20 cellular contexts compared by ENCODE assay signal in the genomic region with DNA sequence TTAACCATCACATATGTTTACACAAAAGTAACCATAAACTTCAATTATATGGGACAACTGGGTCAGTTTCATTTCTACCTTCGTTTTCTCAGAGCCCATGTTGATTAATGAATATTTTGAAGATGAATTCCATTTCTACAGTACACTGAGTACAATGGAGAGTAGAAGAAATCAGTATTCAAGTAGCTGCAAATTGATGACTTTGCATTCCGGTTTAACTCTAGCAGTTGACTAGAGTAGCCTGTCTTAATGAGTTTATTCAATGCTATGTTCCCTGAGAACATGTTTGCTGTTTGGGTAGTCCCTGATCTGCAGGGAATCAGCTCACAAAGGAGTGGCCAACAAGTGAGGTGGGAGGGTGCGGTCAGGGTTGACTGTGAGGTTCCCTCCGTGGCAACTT.
DNase-seq lines count a peak whose midpoint lies in the region; ATAC-seq, FAIRE-seq and TF ChIP-seq lines count a peak whose summit lies in the region.
"Had no signal": no experiment of that assay in that cellular context is flagged by ENCODE, and none has a peak within 500 bp of the region (broad histone marks: within the 10 kb centered on the region; RNA-seq: fewer than 3 reads in every experiment).

No MANE protein-coding gene starts in this region.

- BruUV-seq in IMR-90 (replicated peaks; lab: Mats Ljungman, UMichigan): no TSS peak

- POLR2A ChIA-PET in A549 (lab: Yijun Ruan, JAX) (no interaction called here), IMR-90 (lab: Charles Lee; ENCODE audit: unreplicated experiment) (no interaction called here), H1 (lab: Charles Lee; ENCODE audit: partially characterized antibody) (no interaction called here)

- H3K79me1 ChIP-seq in IMR-90 (ENCODE audit: low read depth in 1 of 2, low read length in 2 of 2) (no peaks in the 10 kb centered on the region), H1 (ENCODE audit: low read depth, low read length) (no peaks in the 10 kb centered on the region)

- H2AK5ac ChIP-seq in IMR-90 (ENCODE audit: low read depth, low read length): no peak overlapping the region
- H2AK5ac ChIP-seq in H1 (ENCODE audit: low read depth, low read length): no peak overlapping the region

- dilution Hi-C loops in IMR-90 (cut with HindIII; ENCODE audit: low sequenced_read_pairs, unreplicated experiment): no loop called here

- no peak for TF ChIP-seq CTCF in A549 (IDR thresholded peaks at IDR 0.05)
- no peak for TF ChIP-seq CTCF in IMR-90 (conservative IDR thresholded peaks at IDR 0.05; ENCODE audit: low read depth, low read length)
- TF ChIP-seq CTCF in H1 (IDR thresholded peaks at IDR 0.05; ENCODE audit: control extremely low read depth in 1 of 3, insufficient read depth in 1 of 3, low read depth in 1 of 3, low read length in 3 of 3): no peak

- CTCF ChIA-PET in A549 (lab: Yijun Ruan, JAX): no interaction called here
- CTCF ChIA-PET in IMR-90 (lab: Yijun Ruan, JAX): no interaction called here
- CTCF ChIA-PET in H1 (lab: Charles Lee; ENCODE audit: partially characterized antibody): interaction anchor here (0.6 to 1.1 kb wide), 2 partner anchors 15 to 151 kb away, joined by 3 read pairs; no protein-coding TSS in a partner anchor

- H3K23me2 ChIP-seq in H1 (ENCODE audit: low read depth, low read length): no peaks in the 10 kb centered on the region

- H4K5ac ChIP-seq in IMR-90 (ENCODE audit: low read depth, low read length) (no peak overlapping the region), H1 (ENCODE audit: insufficient read length, low read depth, low read length) (no peak overlapping the region)

- no peaks in the 10 kb centered on the region for H3K9me3 ChIP-seq in A549
- H3K9me3 ChIP-seq in IMR-90 (ENCODE audit: control insufficient read depth, insufficient read depth, low read length): no peaks in the 10 kb centered on the region
- H3K9me3 ChIP-seq in H1 (ENCODE audit: insufficient read depth in 2 of 2, low read depth in 1 of 2, low read length in 1 of 2): no peaks in the 10 kb centered on the region
- H3K9me3 ChIP-seq: BLaER1 treated with 17β-estradiol and CSF1 and Interleukin-3, amounts not matched to agents 10 nM and 100 nM; Caco-2 had no signal

- no peak overlapping the region for H3K4ac ChIP-seq in IMR-90 (ENCODE audit: low read depth, low read length)
- no peak overlapping the region for H3K4ac ChIP-seq in H1 (replicated peaks; ENCODE audit: insufficient read length, low read depth, low read length)

- H3K4me1 ChIP-seq in A549: no peaks in the 10 kb centered on the region
- H3K4me1 ChIP-seq in IMR-90 (ENCODE audit: control insufficient read depth, insufficient read depth, low read length): no peaks in the 10 kb centered on the region
- H3K4me1 ChIP-seq in H1 (replicated peaks in 1 of 4; ENCODE audit: control insufficient read depth in 3 of 4, insufficient read depth in 4 of 4, low read length in 3 of 4): peaks cover 0 to 2% (median 0%) of the 10 kb centered on the region in 4 experiments; a peak in 2 of 7 replicates
- H3K4me1 ChIP-seq: BLaER1 treated with 17β-estradiol and CSF1 and Interleukin-3, amounts not matched to agents 10 nM and 100 nM had no signal

- H2BK20ac ChIP-seq in IMR-90 (ENCODE audit: low read depth, low read length): no peak overlapping the region
- no peak overlapping the region for H2BK20ac ChIP-seq in H1 (ENCODE audit: low read length)

- no peak overlapping the region for H2AFZ ChIP-seq in IMR-90 (replicated peaks; ENCODE audit: low read length, poor library complexity)
- no peak overlapping the region for H2AFZ ChIP-seq in H1 (ENCODE audit: low read length)

- H2BK5ac ChIP-seq in IMR-90 (ENCODE audit: low read depth, low read length, poor library complexity, severe bottlenecking): no peak overlapping the region
- H2BK5ac ChIP-seq in H1 (ENCODE audit: low read depth, low read length): no peak overlapping the region

- H3K9me1 ChIP-seq in IMR-90 (ENCODE audit: insufficient read depth, low read length): no peaks in the 10 kb centered on the region

- FAIRE-seq in A549 (lab: Jason Lieb, UNC) (no peak), H1 (lab: Jason Lieb, UNC) (no peak)
- FAIRE-seq: A204.1, D721Med, G401.6, GM12891, GM18507 had no signal

- DNase-seq in A549 (ENCODE audit: low read depth in 1 of 2, low spot score in 1 of 2) (no peak), IMR-90 (no peak), H1 (ENCODE audit: low read depth in 1 of 2, low spot score in 2 of 2) (no peak)
- DNase-seq: 8988T; AML-193; Caco-2; Calu3; CD4-positive, alpha-beta T cell; CD8-positive, alpha-beta T cell; DMS79 treated with DMSO at 0.1 percent for 48 hours; GF-D8 had no signal

- H3K18ac ChIP-seq in IMR-90 (ENCODE audit: low read depth, low read length) (no peak overlapping the region), H1 (ENCODE audit: extremely low read depth, low read length) (no peak overlapping the region)

- H3K14ac ChIP-seq in IMR-90 (replicated peaks; ENCODE audit: low read depth, low read length) (no peak overlapping the region), H1 (ENCODE audit: insufficient read length) (no peak overlapping the region)

- no peak overlapping the region for H4K91ac ChIP-seq in IMR-90 (ENCODE audit: insufficient read depth, low read depth, low read length)
- H4K91ac ChIP-seq in H1 (replicated peaks; ENCODE audit: insufficient read length, low read length): no peak overlapping the region

- H2BK120ac ChIP-seq in IMR-90 (ENCODE audit: low read depth, low read length) (no peak overlapping the region), H1 (replicated peaks; ENCODE audit: low read depth, low read length) (peak overlapping the region; percentile 30)

- intact Hi-C loops in IMR-90 (cut with micrococcal nuclease): no loop called here

- no peak overlapping the region for H3K4me2 ChIP-seq in A549
- H3K4me2 ChIP-seq in IMR-90 (ENCODE audit: low read depth, low read length): no peak overlapping the region
- H3K4me2 ChIP-seq in H1 (ENCODE audit: insufficient read depth in 1 of 2, low read depth in 2 of 2, low read length in 2 of 2): no peak overlapping the region
- H3K4me2 ChIP-seq: BLaER1 treated with 17β-estradiol and CSF1 and Interleukin-3, amounts not matched to agents 10 nM and 100 nM had no signal

- H2BK15ac ChIP-seq in IMR-90 (ENCODE audit: low read depth, low read length): no peak overlapping the region
- no peak overlapping the region for H2BK15ac ChIP-seq in H1 (ENCODE audit: low read length)

- WGBS in A549 (ENCODE audit: missing lambda C conversion rate): 65% methylated on average over 4 of the region's 4 CpGs
- WGBS in IMR-90 (ENCODE audit: extremely low coverage in 2 of 2, insufficient read length in 1 of 2), 2 experiments: no CpG with 5 or more reads among the region's 4 CpGs
- 90% methylated on average over 4 of the region's 4 CpGs; no CpG with 5 or more reads in 1 of the 2 experiments for WGBS in H1 (ENCODE audit: extremely low coverage in 1 of 2, insufficient coverage in 1 of 2, insufficient read length in 1 of 2, insufficient replicate concordance in 2 of 2, low coverage in 1 of 2, low lambda C conversion rate in 2 of 2, missing lambda C conversion rate in 1 of 2), 2 experiments

- no peak for TF ChIP-seq EP300 in A549 (IDR thresholded peaks at IDR 0.05)
- TF ChIP-seq EP300 in H1 (IDR thresholded peaks at IDR 0.05; ENCODE audit: borderline replicate concordance in 1 of 2, low read depth in 2 of 2, low read length in 2 of 2): no peak

- H3K27me3 ChIP-seq in IMR-90 (ENCODE audit: control insufficient read depth, insufficient read depth, low read length) (no peaks in the 10 kb centered on the region), H1 (replicated peaks in 1 of 4; ENCODE audit: control insufficient read depth in 3 of 4, extremely low read depth in 1 of 4, insufficient read depth in 3 of 4, low read length in 3 of 4) (no peaks in the 10 kb centered on the region)
- H3K27me3 ChIP-seq: BLaER1 treated with 17β-estradiol and CSF1 and Interleukin-3, amounts not matched to agents 10 nM and 100 nM had no signal

- H3K4me3 ChIP-seq in A549 (no peak overlapping the region), IMR-90 (ENCODE audit: insufficient read depth, low read depth, low read length) (no peak overlapping the region), H1 (ENCODE audit: extremely low read depth in 1 of 4, insufficient read depth in 2 of 4, low read depth in 3 of 4, low read length in 4 of 4) (no peak overlapping the region)
- H3K4me3 ChIP-seq: BLaER1 treated with 17β-estradiol and CSF1 and Interleukin-3, amounts not matched to agents 10 nM and 100 nM had no signal

- no peaks in the 10 kb centered on the region for H3K79me2 ChIP-seq in H1 (ENCODE audit: control insufficient read depth in 1 of 2, insufficient read depth in 2 of 2, low read length in 2 of 2)

- TF ChIP-seq POLR2A in A549 (IDR thresholded peaks at IDR 0.05; ENCODE audit: low read length): no peak
- no peak for TF ChIP-seq POLR2A in IMR-90 (IDR thresholded peaks at IDR 0.05; ENCODE audit: low read depth, low read length)
- no peak for TF ChIP-seq POLR2A in H1 (IDR thresholded peaks at IDR 0.05; ENCODE audit: control extremely low read depth in 1 of 2, low read depth in 2 of 2, low read length in 2 of 2)

- H4K20me1 ChIP-seq in IMR-90 (ENCODE audit: insufficient read depth, low read length): no peaks in the 10 kb centered on the region
- H4K20me1 ChIP-seq in H1 (replicated peaks in 1 of 2; ENCODE audit: control insufficient read depth in 1 of 2, insufficient read depth in 2 of 2, low read length in 2 of 2): no peaks in the 10 kb centered on the region
- H4K20me1 ChIP-seq: BLaER1 treated with 17β-estradiol and CSF1 and Interleukin-3, amounts not matched to agents 10 nM and 100 nM had no signal

- H2BK12ac ChIP-seq in H1 (ENCODE audit: low read depth, low read length): no peak overlapping the region

- no peaks in the 10 kb centered on the region for H3K36me3 ChIP-seq in IMR-90 (ENCODE audit: control insufficient read depth, insufficient read depth, low read length)
- no peaks in the 10 kb centered on the region for H3K36me3 ChIP-seq in H1 (ENCODE audit: control insufficient read depth in 2 of 4, insufficient read depth in 4 of 4, low read length in 3 of 4)
- H3K36me3 ChIP-seq: BLaER1 treated with 17β-estradiol and CSF1 and Interleukin-3, amounts not matched to agents 10 nM and 100 nM had no signal

- in situ Hi-C loops in IMR-90 (cut with MboI; ENCODE audit: low sequenced_read_pairs): no loop called here

- H3K9ac ChIP-seq in IMR-90 (ENCODE audit: low read depth, low read length) (no peak overlapping the region), H1 (replicated peaks in 1 of 4; ENCODE audit: extremely low read depth in 1 of 4, low read depth in 3 of 4, low read length in 3 of 4) (no peak overlapping the region)
- H3K9ac ChIP-seq: BLaER1 treated with 17β-estradiol and CSF1 and Interleukin-3, amounts not matched to agents 10 nM and 100 nM had no signal

- no peak overlapping the region for H2AK9ac ChIP-seq in IMR-90 (replicated peaks; ENCODE audit: low read depth, low read length, poor library complexity)

- H3K23ac ChIP-seq in IMR-90 (ENCODE audit: low read depth, low read length) (no peak overlapping the region), H1 (ENCODE audit: insufficient read length) (no peak overlapping the region)

- H3K27ac ChIP-seq in A549 (no peak overlapping the region), IMR-90 (ENCODE audit: insufficient read depth, low read length) (no peak overlapping the region), H1 (ENCODE audit: low read depth, low read length) (no peak overlapping the region)
- H3K27ac ChIP-seq: BLaER1 treated with 17β-estradiol and CSF1 and Interleukin-3, amounts not matched to agents 10 nM and 100 nM; C4-2B had no signal

- no peak overlapping the region for H3K56ac ChIP-seq in IMR-90 (ENCODE audit: extremely low read depth, insufficient read depth, low read length)
- no peak overlapping the region for H3K56ac ChIP-seq in H1 (replicated peaks; ENCODE audit: insufficient read length, low read depth, low read length)

- H4K8ac ChIP-seq in IMR-90 (ENCODE audit: low read depth in 2 of 2, low read length in 2 of 2) (no peak overlapping the region), H1 (ENCODE audit: extremely low read depth, insufficient read depth, low read length) (no peak overlapping the region)

- ATAC-seq in A549 (no peak), IMR-90 (ENCODE audit: low read depth) (no peak), HG03039 (IDR thresholded peaks at IDR 0.05; ENCODE audit: unreplicated experiment) (no peak), GM18502 (IDR thresholded peaks at IDR 0.05; ENCODE audit: poor library complexity, unreplicated experiment) (no peak)
- ATAC-seq: CD8-positive, alpha-beta T cell had no signal

- TF ChIP-seq RAD21 in A549 (conservative IDR thresholded peaks at IDR 0.05 in 1 of 2, IDR thresholded peaks at IDR 0.05 in 1 of 2) (no peak), IMR-90 (IDR thresholded peaks at IDR 0.05; ENCODE audit: low read length) (no peak), H1 (IDR thresholded peaks at IDR 0.05 in 1 of 2, conservative IDR thresholded peaks at IDR 0.05 in 1 of 2; ENCODE audit: low read depth in 2 of 2, low read length in 2 of 2) (no peak)

Comparison
In these comparisons a context has a peak if more than half of its experiments do, and no peak if none do; other contexts are left out.
1. Of the 18 proteins assayed by ChIP-seq in both H1 and A549: peak only in H1: none; only in A549: MAFK; in both: none; in neither: 17.